ENCODE assay signal across 8 cellular contexts in genomic region chr21:24428539-24429186, GRCh38.
A peak's percentile ranks its signal among the peaks of the same experiment; 100 is the strongest.
DNase-seq lines count a peak whose midpoint lies in the region; ATAC-seq and TF ChIP-seq lines count a peak whose summit lies in the region.

No MANE protein-coding gene starts in this region.

- DNase-seq in HT1080 (ENCODE audit: low read depth): peak; percentile 34
- no peak for DNase-seq in fibroblast of villous mesenchyme (ENCODE audit: low read depth)
- DNase-seq in hepatic stellate cell (ENCODE audit: low spot score): no peak
- no peak for DNase-seq in AG08395 (ENCODE audit: low spot score)
- no peak for DNase-seq in SKM-1 treated with dmso at 0.1 percent for 144 hours (lab: John Stamatoyannopoulos, UW; ENCODE audit: unreplicated experiment)
- DNase-seq in NCI-H128 (lab: John Stamatoyannopoulos, UW; ENCODE audit: unreplicated experiment): no peak

- ATAC-seq in GM18505 (IDR thresholded peaks at IDR 0.05; ENCODE audit: unreplicated experiment) (peak; percentile 80), GM21515 (IDR thresholded peaks at IDR 0.05; ENCODE audit: unreplicated experiment) (peak; percentile 58)

- TF ChIP-seq CTCF in fibroblast of villous mesenchyme (IDR thresholded peaks at IDR 0.05; ENCODE audit: insufficient read depth, low read depth, low read length): no peak

- peak overlapping the region; percentile 27 for H3K4me3 ChIP-seq in fibroblast of villous mesenchyme (ENCODE audit: low read depth, low read length)

- no peak for TF ChIP-seq POLR2A in GM18505 (IDR thresholded peaks at IDR 0.05; ENCODE audit: borderline replicate concordance, extremely low read depth, insufficient read depth, insufficient read length)
